In genomic region chr10:46779571-46779970, GRCh38 we compare ENCODE assay signal across 8 cellular contexts.
DNase-seq lines count a peak whose midpoint lies in the region; ATAC-seq, FAIRE-seq and TF ChIP-seq lines count a peak whose summit lies in the region.
"Not testable (repeated sequence)": the region's sequence is repeated elsewhere in the genome, so short reads cannot be mapped to it uniquely, and the experiment has no call there.

No MANE protein-coding gene starts in this region.

- H4K91ac ChIP-seq in IMR-90 (ENCODE audit: insufficient read depth, low read depth, low read length), result not testable (repeated sequence)

- H4K8ac ChIP-seq in IMR-90 (ENCODE audit: low read depth in 2 of 2, low read length in 2 of 2), result not testable (repeated sequence)

- intact Hi-C loops in IMR-90 (cut with micrococcal nuclease); ovary (cut with DNase I): not testable (repeated sequence)

- not testable (repeated sequence) for ATAC-seq in IMR-90 (ENCODE audit: low read depth); thoracic aorta (ENCODE audit: insufficient number of reproducible peaks, low FRiP score, low read depth)

- DNase-seq in ACHN (peak; percentile 85), IMR-90 (peak; percentile 12), SJSA1 (ENCODE audit: low read depth in 1 of 2, low spot score in 2 of 2) (peak; percentile 56 to 78), bronchial epithelial cell (ENCODE audit: low read depth) (peak; percentile 20), fibroblast of the conjunctiva (ENCODE audit: low read depth) (peak; percentile 60), left kidney (ENCODE audit: low read depth, low spot score) (peak; percentile 70), ovary (peak; percentile 71 to 89 (median 86))
- DNase-seq in thoracic aorta (ENCODE audit: low spot score), result not testable (repeated sequence)

- CTCF ChIA-PET in IMR-90 (lab: Yijun Ruan, JAX), result not testable (repeated sequence)

- not testable (repeated sequence) for H3K79me1 ChIP-seq in IMR-90 (ENCODE audit: low read depth in 1 of 2, low read length in 2 of 2)

- not testable (repeated sequence) for H3K4me3 ChIP-seq in IMR-90 (ENCODE audit: insufficient read depth, low read depth, low read length); SJSA1; bronchial epithelial cell (ENCODE audit: low read depth, low read length); ovary
- H3K4me3 ChIP-seq in thoracic aorta, result peak overlapping the region; percentile 50

- not testable (repeated sequence) for H2AK9ac ChIP-seq in IMR-90 (replicated peaks; ENCODE audit: low read depth, low read length, poor library complexity)

- dilution Hi-C loops in IMR-90 (cut with HindIII; ENCODE audit: low sequenced_read_pairs, unreplicated experiment), result not testable (repeated sequence)

- not testable (repeated sequence) for H3K27ac ChIP-seq in IMR-90 (ENCODE audit: insufficient read depth, low read length); SJSA1; ovary
- peak overlapping the region in 1 of 2 donors; percentile 53 for H3K27ac ChIP-seq in thoracic aorta

- not testable (repeated sequence) for H2BK20ac ChIP-seq in IMR-90 (ENCODE audit: low read depth, low read length)

- in situ Hi-C loops in ACHN (cut with HindIII; ENCODE audit: low pct_ligation_motif_present, low pct_unique_long_range_greater_than_20kb, low sequenced_read_pairs); IMR-90 (cut with MboI; ENCODE audit: low sequenced_read_pairs): not testable (repeated sequence)

- H2BK120ac ChIP-seq in IMR-90 (ENCODE audit: low read depth, low read length), result not testable (repeated sequence)

- H3K36me3 ChIP-seq in IMR-90 (ENCODE audit: control insufficient read depth, insufficient read depth, low read length); SJSA1; bronchial epithelial cell (ENCODE audit: control insufficient read depth, insufficient read depth, low read length); ovary; thoracic aorta: not testable (repeated sequence)

- not testable (repeated sequence) for H2BK15ac ChIP-seq in IMR-90 (ENCODE audit: low read depth, low read length)

- H4K5ac ChIP-seq in IMR-90 (ENCODE audit: low read depth, low read length), result not testable (repeated sequence)

- not testable (repeated sequence) for H3K4me2 ChIP-seq in IMR-90 (ENCODE audit: low read depth, low read length)

- H3K9me3 ChIP-seq in IMR-90 (ENCODE audit: control insufficient read depth, insufficient read depth, low read length); SJSA1 (replicated peaks); ovary; thoracic aorta: not testable (repeated sequence)

- H2BK5ac ChIP-seq in IMR-90 (ENCODE audit: low read depth, low read length, poor library complexity, severe bottlenecking), result not testable (repeated sequence)

- POLR2A ChIA-PET in IMR-90 (lab: Charles Lee; ENCODE audit: unreplicated experiment), result not testable (repeated sequence)

- not testable (repeated sequence) for BruUV-seq in IMR-90 (replicated peaks; lab: Mats Ljungman, UMichigan)

- H2AK5ac ChIP-seq in IMR-90 (ENCODE audit: low read depth, low read length), result not testable (repeated sequence)

- H3K14ac ChIP-seq in IMR-90 (replicated peaks; ENCODE audit: low read depth, low read length), result not testable (repeated sequence)

- H3K56ac ChIP-seq in IMR-90 (ENCODE audit: extremely low read depth, insufficient read depth, low read length), result not testable (repeated sequence)

- not testable (repeated sequence) for H2AFZ ChIP-seq in IMR-90 (replicated peaks; ENCODE audit: low read length, poor library complexity)

- not testable (repeated sequence) for H3K4me1 ChIP-seq in IMR-90 (ENCODE audit: control insufficient read depth, insufficient read depth, low read length); ovary (ENCODE audit: insufficient read depth); thoracic aorta (ENCODE audit: control insufficient read depth in 1 of 2, low read depth in 2 of 2)
- H3K4me1 ChIP-seq in SJSA1 (replicated peaks), result peaks cover 20% of the 10 kb centered on the region

- H3K27me3 ChIP-seq in IMR-90 (ENCODE audit: control insufficient read depth, insufficient read depth, low read length); SJSA1 (replicated peaks); bronchial epithelial cell (ENCODE audit: control insufficient read depth, insufficient read depth, low read length); ovary; thoracic aorta (replicated peaks; ENCODE audit: insufficient read depth): not testable (repeated sequence)

- not testable (repeated sequence) for H3K4ac ChIP-seq in IMR-90 (ENCODE audit: low read depth, low read length)

- TF ChIP-seq RAD21 in IMR-90 (IDR thresholded peaks at IDR 0.05; ENCODE audit: low read length), result not testable (repeated sequence)

- H3K23ac ChIP-seq in IMR-90 (ENCODE audit: low read depth, low read length), result not testable (repeated sequence)

- not testable (repeated sequence) for TF ChIP-seq POLR2A in IMR-90 (IDR thresholded peaks at IDR 0.05; ENCODE audit: low read depth, low read length); ovary (IDR thresholded peaks at IDR 0.05)

- not testable (repeated sequence) for H3K18ac ChIP-seq in IMR-90 (ENCODE audit: low read depth, low read length)

- not testable (repeated sequence) for TF ChIP-seq CTCF in IMR-90 (conservative IDR thresholded peaks at IDR 0.05; ENCODE audit: low read depth, low read length); bronchial epithelial cell (IDR thresholded peaks at IDR 0.05; ENCODE audit: insufficient read depth, low read length, severe bottlenecking); ovary (IDR thresholded peaks at IDR 0.05); thoracic aorta (IDR thresholded peaks at IDR 0.05)

- not testable (repeated sequence) for H3K9me1 ChIP-seq in IMR-90 (ENCODE audit: insufficient read depth, low read length)

- FAIRE-seq in bronchial epithelial cell (lab: Jason Lieb, UNC), result not testable (repeated sequence)

- WGBS in IMR-90 (ENCODE audit: extremely low coverage in 2 of 2, insufficient read length in 1 of 2), 2 experiments, result 61% methylated on average over 2 of the region's 9 CpGs; no CpG with 5 or more reads in 1 of the 2 experiments
- 10 to 13% (median 13%) methylated on average over 9 of the region's 9 CpGs for WGBS in ovary, 3 donors

- not testable (repeated sequence) for H3K9ac ChIP-seq in IMR-90 (ENCODE audit: low read depth, low read length)

- not testable (repeated sequence) for H4K20me1 ChIP-seq in IMR-90 (ENCODE audit: insufficient read depth, low read length)

- TF ChIP-seq EP300 in ovary (IDR thresholded peaks at IDR 0.05), result not testable (repeated sequence)
